Comparison of ENCODE assay signal across 2 cellular contexts in the genomic region with DNA sequence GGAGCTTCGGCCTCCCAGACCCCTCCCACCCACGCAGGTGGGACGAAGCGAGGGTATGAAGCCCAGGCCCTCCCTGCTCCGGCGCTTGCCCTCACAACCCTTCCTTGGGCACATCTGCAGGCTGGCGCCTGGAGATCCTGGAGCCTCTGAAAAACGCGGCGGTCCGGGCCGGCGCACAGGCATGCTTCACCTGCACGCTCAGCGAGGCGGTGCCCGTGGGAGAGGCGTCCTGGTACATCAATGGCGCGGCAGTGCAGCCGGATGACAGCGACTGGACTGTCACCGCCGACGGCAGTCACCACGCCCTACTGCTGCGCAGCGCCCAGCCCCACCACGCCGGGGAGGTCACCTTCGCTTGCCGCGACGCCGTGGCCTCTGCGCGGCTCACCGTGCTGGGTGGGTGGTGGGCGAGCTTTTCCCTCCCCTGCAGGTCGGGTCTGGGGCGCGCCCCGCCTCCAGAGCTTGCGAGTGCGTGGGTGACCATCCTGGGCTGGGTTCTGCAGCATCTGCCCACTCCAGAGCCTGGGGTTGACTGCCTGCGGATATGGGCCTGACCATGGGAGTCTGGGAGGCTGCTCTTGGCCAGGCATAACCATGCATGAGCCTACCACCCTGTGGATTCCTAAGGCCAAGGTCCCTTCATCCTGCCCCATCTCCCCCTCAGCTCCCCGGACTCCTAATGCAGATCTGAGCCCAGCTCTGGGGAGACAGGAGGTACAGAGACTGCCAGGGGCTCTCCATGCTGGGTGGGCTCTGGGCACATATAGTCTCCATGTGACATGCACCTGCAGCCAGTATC.
TF ChIP-seq lines count a peak whose summit lies in the region.

No MANE protein-coding gene starts in this region.

TF ChIP-seq in A549, 52 proteins besides CTCF, POLR2A, EP300 and RAD21:
- TF ChIP-seq NPAS2 (CRISPR knock-in tag; IDR thresholded peaks at IDR 0.05; ENCODE audit: borderline replicate concordance) = no peak
- TF ChIP-seq KDM5A (IDR thresholded peaks at IDR 0.05) = no peak
- no peak for TF ChIP-seq NFE2L2 (conservative IDR thresholded peaks at IDR 0.05; ENCODE audit: low read length)

TF ChIP-seq in SK-N-SH, 30 proteins besides CTCF, POLR2A, EP300 and RAD21:
- TF ChIP-seq, protein P1, sequence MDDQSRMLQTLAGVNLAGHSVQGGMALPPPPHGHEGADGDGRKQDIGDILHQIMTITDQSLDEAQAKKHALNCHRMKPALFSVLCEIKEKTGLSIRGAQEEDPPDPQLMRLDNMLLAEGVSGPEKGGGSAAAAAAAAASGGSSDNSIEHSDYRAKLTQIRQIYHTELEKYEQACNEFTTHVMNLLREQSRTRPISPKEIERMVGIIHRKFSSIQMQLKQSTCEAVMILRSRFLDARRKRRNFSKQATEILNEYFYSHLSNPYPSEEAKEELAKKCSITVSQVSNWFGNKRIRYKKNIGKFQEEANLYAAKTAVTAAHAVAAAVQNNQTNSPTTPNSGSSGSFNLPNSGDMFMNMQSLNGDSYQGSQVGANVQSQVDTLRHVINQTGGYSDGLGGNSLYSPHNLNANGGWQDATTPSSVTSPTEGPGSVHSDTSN (IDR thresholded peaks at IDR 0.05) = no peak
- TF ChIP-seq JUND (IDR thresholded peaks at IDR 0.05) (no peak), TAF1 (IDR thresholded peaks at IDR 0.05; ENCODE audit: borderline replicate concordance, low read depth, low read length) (no peak), SIN3A (IDR thresholded peaks at IDR 0.05; ENCODE audit: borderline replicate concordance, low read depth, low read length) (no peak), EZH2phosphoT487 (IDR thresholded peaks at IDR 0.05; ENCODE audit: borderline replicate concordance, low read depth) (no peak), TEAD4 (IDR thresholded peaks at IDR 0.05; ENCODE audit: borderline replicate concordance, insufficient read depth) (no peak), MEF2A (IDR thresholded peaks at IDR 0.05; ENCODE audit: borderline replicate concordance, low read depth) (no peak), FOXJ3 (CRISPR knock-in tag; IDR thresholded peaks at IDR 0.05) (no peak), YY1 (IDR thresholded peaks at IDR 0.05; ENCODE audit: low read depth) (no peak), USF1 (IDR thresholded peaks at IDR 0.05; ENCODE audit: borderline replicate concordance, low read depth) (no peak)
TF ChIP-seq in SK-N-SH: peak in this region for 0.
